ENCODE assay signal across 8 cellular contexts in genomic region chr15:76340802-76341365, GRCh38. TPM values are rescaled to one million over a fixed set of nuclear protein-coding genes. Genes with fewer than 3 reads are reported as not detected.
DNase-seq lines count a peak whose midpoint lies in the region; ATAC-seq and TF ChIP-seq lines count a peak whose summit lies in the region.

No MANE protein-coding gene starts in this region.

- intact Hi-C loops in heart left ventricle (cut with DNase I), result loop anchor here in 1 of 10 donors (10.0 kb wide), 1 partner anchor 524 kb away; no protein-coding TSS in a partner anchor
- intact Hi-C loops in cardiac septum (cut with DNase I), result no loop called here
- intact Hi-C loops in right cardiac atrium (cut with DNase I), result no loop called here

- peaks cover 6 to 78% (median 53%) of the 10 kb centered on the region in 12 donors for H3K4me1 ChIP-seq in heart left ventricle
- peaks cover 4% of the 10 kb centered on the region for H3K4me1 ChIP-seq in right cardiac atrium (ENCODE audit: control insufficient read depth, insufficient read depth, low read length)

- no peak for TF ChIP-seq POLR2A in heart left ventricle (IDR thresholded peaks at IDR 0.05)

- H3K27me3 ChIP-seq in heart left ventricle (peaks cover 98 to 100% (median 100%) of the 10 kb centered on the region in 9 donors), right cardiac atrium (ENCODE audit: control insufficient read depth, insufficient read depth) (no peaks in the 10 kb centered on the region)

- H3K27ac ChIP-seq in heart left ventricle, result no peak overlapping the region
- H3K27ac ChIP-seq in right cardiac atrium (ENCODE audit: low read length), result no peak overlapping the region

- H3K4me3 ChIP-seq in heart left ventricle, result peak overlapping the region; percentile 2 to 61 (median 36)
- H3K4me3 ChIP-seq in right cardiac atrium (ENCODE audit: low read length), result peak overlapping the region; percentile 22

- H3K9me3 ChIP-seq in heart left ventricle, result no peaks in the 10 kb centered on the region
- H3K9me3 ChIP-seq in right cardiac atrium (ENCODE audit: control insufficient read depth, low read length), result no peaks in the 10 kb centered on the region

- ATAC-seq in heart left ventricle (peak; percentile 31 to 47 (median 42)), right cardiac atrium (peak; percentile 41 to 49), HG02840 (IDR thresholded peaks at IDR 0.05; ENCODE audit: low FRiP score, unreplicated experiment) (no peak), GM19463 (IDR thresholded peaks at IDR 0.05; ENCODE audit: unreplicated experiment) (no peak), GM18909 (IDR thresholded peaks at IDR 0.05; ENCODE audit: poor library complexity, unreplicated experiment) (no peak)

- TF ChIP-seq CTCF in heart left ventricle (IDR thresholded peaks at IDR 0.05), result peak in 3 of 12 donors; percentile 15 to 31 (median 22)

- no peaks in the 10 kb centered on the region for H3K36me3 ChIP-seq in heart left ventricle

- WGBS in heart left ventricle, 4 donors, result 0 to 5% (median 3%) methylated on average over 5 to 35 of the region's 35 CpGs
- 3% methylated on average over 35 of the region's 35 CpGs for WGBS in right cardiac atrium

- no peak for DNase-seq in heart left ventricle
- no peak for DNase-seq in cardiac septum (ENCODE audit: low spot score)
- peak; percentile 80 for DNase-seq in activated CD8-positive, alpha-beta memory T cell treated with anti-CD3 and anti-CD28 coated beads, Interleukin-2, amount 50 U/mL, for 48 hours
- DNase-seq in right cardiac atrium, result peak in 1 of 3 donors; percentile 52
- DNase-seq in stimulated activated CD4-positive, alpha-beta T cell treated with anti-CD3 and anti-CD28 coated beads, Interleukin-4, amount 100 ng/mL, for 1 hour, result peak; percentile 50

RNA-seq across cellular contexts. Expression of gene ISL2, which starts 4.3 kb away (rescaled TPM):
- total RNA-seq in heart left ventricle, result not detected
- not detected for polyA plus RNA-seq in heart left ventricle
- total RNA-seq in cardiac septum, result not detected
- not detected for total RNA-seq in right cardiac atrium
- polyA plus RNA-seq in right cardiac atrium, result 0.05 TPM

RNA-seq across cellular contexts. Expression of gene ETFA, which starts 29.6 kb away (rescaled TPM):
- 100 to 1,000 TPM; 244 to 536 (median 369) TPM for total RNA-seq in heart left ventricle
- 100 to 1,000 TPM; 210 to 217 TPM for polyA plus RNA-seq in heart left ventricle
- 351 TPM for total RNA-seq in cardiac septum
- total RNA-seq in right cardiac atrium, result 100 to 1,000 TPM; 248 to 283 (median 250) TPM
- polyA plus RNA-seq in right cardiac atrium, result 264 TPM

Comparison
In these comparisons a context has a peak if more than half of its experiments do, and no peak if none do; other contexts are left out.
1. ATAC-seq: peak in heart left ventricle (4 of 4) and right cardiac atrium (2 of 2); none in HG02840 (single experiment), GM19463 (single experiment) and GM18909 (single experiment).
2. DNase-seq: peak in activated CD8-positive, alpha-beta memory T cell treated with anti-CD3 and anti-CD28 coated beads, Interleukin-2, amount 50 U/mL, for 48 hours (single experiment) and stimulated activated CD4-positive, alpha-beta T cell treated with anti-CD3 and anti-CD28 coated beads, Interleukin-4, amount 100 ng/mL, for 1 hour (single experiment); none in heart left ventricle (0 of 5) and cardiac septum (single experiment).